ENCODE assay signal across 22 cellular contexts in the genomic region with DNA sequence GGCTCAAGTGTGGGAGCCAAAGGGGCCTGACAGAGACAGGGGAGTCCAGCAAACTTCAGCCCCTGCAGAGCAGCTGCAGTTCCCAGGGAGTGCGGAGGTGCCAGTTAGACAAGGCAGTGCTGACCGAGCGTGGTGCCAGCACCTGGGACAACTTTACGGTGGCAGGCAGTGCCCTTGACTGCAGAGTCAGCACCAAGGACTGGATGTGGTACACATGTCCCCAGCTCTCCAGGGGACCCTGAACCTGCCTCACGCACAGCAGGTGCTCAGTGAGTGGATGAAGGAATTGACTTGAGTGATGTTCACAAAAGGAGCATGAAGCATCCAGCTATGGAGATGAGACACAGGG.
"Had no signal": no experiment of that assay in that cellular context is flagged by ENCODE, and none has a peak within 500 bp of the region (broad histone marks: within the 10 kb centered on the region; RNA-seq: fewer than 3 reads in every experiment).

No MANE protein-coding gene starts in this region.

- H3K9me3 ChIP-seq: breast epithelium, esophagus squamous epithelium, psoas muscle, tibial nerve had no signal

- H3K4me1 ChIP-seq: breast epithelium, parathyroid adenoma, psoas muscle had no signal

- H3K27me3 ChIP-seq: breast epithelium, esophagus squamous epithelium, tibial nerve had no signal

- H3K36me3 ChIP-seq: breast epithelium, esophagus squamous epithelium, tibial nerve had no signal

- DNase-seq: activated B cell treated with CpG ODN at 0.5 μM for 24 hours; activated CD4-positive, alpha-beta T cell treated with anti-CD3 and anti-CD28 coated beads, Interleukin-2, amount 50 U/mL, for 1 hour; activated CD8-positive, alpha-beta T cell treated with anti-CD3 and anti-CD28 coated beads for 36 hours; activated gamma-delta T cell treated with Interleukin-2 at 50 U/mL for 16 hours; activated naive CD8-positive, alpha-beta T cell treated with anti-CD3 and anti-CD28 coated beads, Interleukin-2, amount 50 U/mL, for 24 hours; activated T-cell treated with anti-CD3 and anti-CD28 coated beads, Interleukin-2, amount 50 U/mL, for 4 hours; amygdala; dermis blood vessel endothelial cell; effector CD4-positive, alpha-beta T cell; esophagus squamous epithelium; foreskin melanocyte; naive thymus-derived CD4-positive, alpha-beta T cell; occipital lobe; psoas muscle; stimulated activated CD4-positive, alpha-beta T cell treated with anti-CD3 and anti-CD28 coated beads, Interleukin-15, amount 100 ng/mL, for 24 hours; stimulated activated CD4-positive, alpha-beta T cell treated with anti-CD3 and anti-CD28 coated beads, Interleukin-2, amount 100 ng/mL, for 24 hours; stimulated activated naive CD4-positive, alpha-beta T cell had no signal

- ATAC-seq: activated CD8-positive, alpha-beta T cell treated with anti-CD3 and anti-CD28 coated beads for 36 hours; activated naive CD8-positive, alpha-beta T cell treated with anti-CD3 and anti-CD28 coated beads, Interleukin-2, amount 50 U/mL, for 24 hours; activated T-cell treated with anti-CD3 and anti-CD28 coated beads, Interleukin-2, amount 50 U/mL, for 4 hours; activated T-helper 17 cell treated with anti-CD3 and anti-CD28 coated beads, Interleukin-2, amount 50 U/mL, for 72 hours; naive thymus-derived CD4-positive, alpha-beta T cell; psoas muscle had no signal

- H3K4me3 ChIP-seq: breast epithelium, esophagus squamous epithelium, psoas muscle, tibial nerve had no signal

- H3K27ac ChIP-seq: breast epithelium, epithelial cell of prostate, parathyroid adenoma, psoas muscle, tibial nerve had no signal
